In genomic region chr20:37364013-37364926, GRCh38 we compare ENCODE assay signal across 23 cellular contexts. TPM values are rescaled to one million over a fixed set of nuclear protein-coding genes. Genes with fewer than 3 reads are reported as not detected.
DNase-seq lines count a peak whose midpoint lies in the region; ATAC-seq, FAIRE-seq and TF ChIP-seq lines count a peak whose summit lies in the region.
"Had no signal": no experiment of that assay in that cellular context is flagged by ENCODE, and none has a peak within 500 bp of the region (broad histone marks: within the 10 kb centered on the region; RNA-seq: fewer than 3 reads in every experiment).

No MANE protein-coding gene starts in this region.

- no peak overlapping the region for H3K4me2 ChIP-seq in HepG2 (ENCODE audit: low read depth, low read length)

- H3K27ac Mint-ChIP-seq in T-helper 17 cell = peak overlapping the region; percentile 19
- H3K27ac Mint-ChIP-seq in stimulated activated effector memory CD8-positive, alpha-beta T cell treated with anti-CD3 and anti-CD28 coated beads, Interleukin-12 subunit alpha, Interleukin-12 subunit beta, amount 100 ng/mL, for 72 hours = peak overlapping the region; percentile 27
- H3K27ac Mint-ChIP-seq: T-helper 1 cell treated with Interleukin-12 subunit alpha and Interleukin-12 subunit beta and Interleukin-4 antibody, amounts not matched to agents 30 μg/mL and 1 μg/mL, for 36 hours had no signal

- no peaks in the 10 kb centered on the region for H3K4me1 ChIP-seq in HepG2 (ENCODE audit: insufficient read depth, low read length)
- H3K4me1 ChIP-seq: Peyer's patch had no signal

- H3K27me3 ChIP-seq in HepG2 (ENCODE audit: control insufficient read depth in 1 of 2, insufficient read depth in 2 of 2, low read length in 2 of 2) = no peaks in the 10 kb centered on the region
- H3K27me3 ChIP-seq: ascending aorta, Peyer's patch had no signal

- no peak for TF ChIP-seq RAD21 in HepG2 (CRISPR knock-in tag; IDR thresholded peaks at IDR 0.05)

- FAIRE-seq in HepG2 (lab: Jason Lieb, UNC) = no peak
- FAIRE-seq: HTR-8/SVneo had no signal

- no peak overlapping the region for H3K4me3 ChIP-seq in HepG2 (replicated peaks in 1 of 3; ENCODE audit: insufficient read depth in 1 of 3, low read depth in 2 of 3, low read length in 3 of 3)
- H3K4me3 ChIP-seq: ascending aorta, mucosa of descending colon, Peyer's patch had no signal

- no peak overlapping the region for H3K9ac ChIP-seq in HepG2 (ENCODE audit: insufficient read depth, low read depth, low read length)

- in situ Hi-C loops in HepG2 (cut with HindIII; ENCODE audit: extremely low pct_ligation_motif_present, low pct_unique_long_range_greater_than_20kb) = no loop called here

- CTCF ChIA-PET in HepG2 (lab: Yijun Ruan, JAX; ENCODE audit: low intra/inter-chr PET ratio, low total read pairs) = interaction anchor here (1.8 kb wide), 1 partner anchor 20 kb away, joined by 4 read pairs; no protein-coding TSS in a partner anchor

- no peaks in the 10 kb centered on the region for H3K4me1 Mint-ChIP-seq in T-helper 17 cell
- H3K4me1 Mint-ChIP-seq in stimulated activated effector memory CD8-positive, alpha-beta T cell treated with anti-CD3 and anti-CD28 coated beads, Interleukin-12 subunit alpha, Interleukin-12 subunit beta, amount 100 ng/mL, for 72 hours = no peaks in the 10 kb centered on the region

- H2AFZ ChIP-seq in HepG2 (ENCODE audit: low read length) = no peak overlapping the region

- H3K4me3 Mint-ChIP-seq in T-helper 17 cell = no peak overlapping the region
- H3K4me3 Mint-ChIP-seq in stimulated activated effector memory CD8-positive, alpha-beta T cell treated with anti-CD3 and anti-CD28 coated beads, Interleukin-12 subunit alpha, Interleukin-12 subunit beta, amount 100 ng/mL, for 72 hours = no peak overlapping the region
- H3K4me3 Mint-ChIP-seq: T-helper 1 cell treated with Interleukin-12 subunit alpha and Interleukin-12 subunit beta and Interleukin-4 antibody, amounts not matched to agents 30 μg/mL and 1 μg/mL, for 36 hours had no signal

- peaks cover 44% of the 10 kb centered on the region for H3K79me2 ChIP-seq in HepG2 (ENCODE audit: insufficient read depth, low read length)

- POLR2A ChIA-PET in HepG2 (lab: Yijun Ruan, JAX) = interaction anchor here (1.2 kb wide), 1 partner anchor 20 kb away, joined by 3 read pairs; no protein-coding TSS in a partner anchor

- H3K9me3 ChIP-seq in T-helper 17 cell (ENCODE audit: control insufficient read depth, low read length, poor library complexity, severe bottlenecking) (no peaks in the 10 kb centered on the region), HepG2 (ENCODE audit: low read length) (no peaks in the 10 kb centered on the region)
- H3K9me3 ChIP-seq: ascending aorta, mucosa of descending colon, Peyer's patch had no signal

- TF ChIP-seq POLR2A in GM18505 (IDR thresholded peaks at IDR 0.05; ENCODE audit: borderline replicate concordance, extremely low read depth, insufficient read depth, insufficient read length) = peak; percentile 24
- TF ChIP-seq POLR2A in HepG2 (IDR thresholded peaks at IDR 0.05; ENCODE audit: insufficient read depth in 1 of 2, low read depth in 2 of 2, low read length in 2 of 2) = no peak

- H3K36me3 ChIP-seq in HepG2 (replicated peaks in 1 of 2; ENCODE audit: control insufficient read depth in 1 of 2, insufficient read depth in 2 of 2, low read length in 2 of 2) = peaks cover 35 to 76% of the 10 kb centered on the region in 2 experiments

- no peaks in the 10 kb centered on the region for H3K9me3 Mint-ChIP-seq in stimulated activated effector memory CD8-positive, alpha-beta T cell treated with anti-CD3 and anti-CD28 coated beads, Interleukin-12 subunit alpha, Interleukin-12 subunit beta, amount 100 ng/mL, for 72 hours
- H3K9me3 Mint-ChIP-seq: T-helper 1 cell treated with Interleukin-12 subunit alpha and Interleukin-12 subunit beta and Interleukin-4 antibody, amounts not matched to agents 30 μg/mL and 1 μg/mL, for 36 hours had no signal

- BruUV-seq in HepG2 (replicated peaks; lab: Mats Ljungman, UMichigan) = no TSS peak

- intact Hi-C loops in HepG2 (cut with micrococcal nuclease; ENCODE audit: unreplicated experiment) = no loop called here

- no peaks in the 10 kb centered on the region for H3K27me3 Mint-ChIP-seq in T-helper 17 cell

- H3K36me3 Mint-ChIP-seq in T-helper 17 cell (ENCODE audit: low read depth) = no peaks in the 10 kb centered on the region
- H3K36me3 Mint-ChIP-seq in stimulated activated effector memory CD8-positive, alpha-beta T cell treated with anti-CD3 and anti-CD28 coated beads, Interleukin-12 subunit alpha, Interleukin-12 subunit beta, amount 100 ng/mL, for 72 hours = no peaks in the 10 kb centered on the region

- ATAC-seq in GM18505 (IDR thresholded peaks at IDR 0.05; ENCODE audit: unreplicated experiment) (no peak), T-helper 17 cell (no peak), HepG2 (no peak), left lobe of liver (no peak)
- no peak for ATAC-seq in stimulated activated effector memory CD8-positive, alpha-beta T cell treated with anti-CD3 and anti-CD28 coated beads, Interleukin-12 subunit alpha, Interleukin-12 subunit beta, amount 100 ng/mL, for 72 hours
- ATAC-seq: left colon, mucosa of descending colon had no signal

- WGBS in HepG2 (ENCODE audit: low lambda C conversion rate) = 97% methylated on average over 20 of the region's 21 CpGs

- H3K27ac ChIP-seq in HepG2 (ENCODE audit: extremely low read length, insufficient read depth, low read length) = no peak overlapping the region
- H3K27ac ChIP-seq: Peyer's patch, VCaP had no signal

- peaks cover 58% of the 10 kb centered on the region for H4K20me1 ChIP-seq in HepG2 (ENCODE audit: insufficient read depth, low read length)

- TF ChIP-seq EP300 in HepG2 (IDR thresholded peaks at IDR 0.05; ENCODE audit: low read depth in 2 of 2, low read length in 2 of 2) = no peak
- no peak for TF ChIP-seq EP300 in HepG2 (CRISPR knock-in tag; IDR thresholded peaks at IDR 0.05; ENCODE audit: borderline replicate concordance)

- no peak for DNase-seq in T-helper 17 cell
- no peak for DNase-seq in HepG2 (ENCODE audit: low spot score)
- DNase-seq in stimulated activated effector memory CD8-positive, alpha-beta T cell treated with anti-CD3 and anti-CD28 coated beads, Interleukin-12 subunit alpha, Interleukin-12 subunit beta, amount 100 ng/mL, for 72 hours (ENCODE audit: low spot score in 2 of 2) = no peak
- DNase-seq in stimulated activated CD4-positive, alpha-beta T cell treated with anti-CD3 and anti-CD28 coated beads, Interleukin-4, amount 100 ng/mL, for 4 hours = no peak
- DNase-seq in left lobe of liver (ENCODE audit: low spot score) = no peak
- no peak for DNase-seq in GF-D8 (lab: John Stamatoyannopoulos, UW)
- DNase-seq: activated CD4-positive, alpha-beta T cell treated with anti-CD3 and anti-CD28 coated beads, Interleukin-2, amount 50 U/mL, for 48 hours; activated naive CD4-positive, alpha-beta T cell treated with Interleukin-2 at 50 U/mL for 16 hours; cerebellar nuclear complex; DND-41; glutamatergic neuron; HCEC 1CT; NCI-H1092 treated with DMSO at 0.1 percent for 48 hours; NCI-H510A; NK-92 treated with Interleukin-12 subunit alpha and Interleukin-12 subunit beta, amount 100 ng/mL, for 24 hours had no signal

- no peak for TF ChIP-seq CTCF in HepG2 (CRISPR knock-in tag; IDR thresholded peaks at IDR 0.05)

TF ChIP-seq in HepG2, 621 proteins besides CTCF, POLR2A, EP300 and RAD21 (continues in another document):
- TF ChIP-seq SP4 (CRISPR knock-in tag; IDR thresholded peaks at IDR 0.05) (0 out of 2 replicates have a peak, but pooled peaks have one; percentile 25), BCL3 (CRISPR knock-in tag; IDR thresholded peaks at IDR 0.05) (peak; percentile 46; the same call in 1 of the 2 replicates), SP140L (CRISPR knock-in tag; IDR thresholded peaks at IDR 0.05; ENCODE audit: borderline replicate concordance) (no peak), ZNF33A (CRISPR knock-in tag; IDR thresholded peaks at IDR 0.05; ENCODE audit: borderline replicate concordance) (no peak), ZNF883 (CRISPR knock-in tag; IDR thresholded peaks at IDR 0.05; ENCODE audit: not compliant biosample characterization) (peak; percentile 25), FOXA3 (CRISPR knock-in tag; IDR thresholded peaks at IDR 0.05) (no peak), SNRNP70 (IDR thresholded peaks at IDR 0.05; ENCODE audit: low read depth, low read length) (no peak)

RNA-seq across cellular contexts. Expression of gene SRC, which starts 18.3 kb away (rescaled TPM):
- total RNA-seq in T-helper 17 cell = 10 to 100 TPM in 1 of 2 donors, 1 to 10 TPM in 1; 6.2 to 22.8 TPM
- 54.7 and 59.7 TPM in 2 replicates for total RNA-seq in HepG2 (2016; rRNA removed; fragmentation: Illumina TruSeq; extraction: Trizol)
- 18.4 and 21.0 TPM in 2 replicates for total RNA-seq in HepG2 (2016; cell fraction: cytosol; rRNA removed; fragmentation: Illumina TruSeq; extraction: Trizol; ENCODE audit: low read depth)
- total RNA-seq in HepG2 (2016; cell fraction: insoluble cytoplasmic fraction; rRNA removed; fragmentation: Illumina TruSeq; extraction: Trizol) = 48.2 and 56.8 TPM in 2 replicates
- total RNA-seq in HepG2 (2016; cell fraction: membrane; rRNA removed; fragmentation: Illumina TruSeq; extraction: Trizol) = 25.3 and 30.3 TPM in 2 replicates
- 60.1 and 65.6 TPM in 2 replicates for total RNA-seq in HepG2 (2016; cell fraction: nucleus; rRNA removed; fragmentation: Illumina TruSeq; extraction: Trizol)
- polyA plus RNA-seq in HepG2 (2011; rRNA removed) = 192 and 229 TPM in 2 replicates
- 97.4 and 112 TPM in 2 replicates for polyA plus RNA-seq in HepG2 (2011; cell fraction: cytosol; rRNA removed)
- 448 and 459 TPM in 2 replicates for polyA plus RNA-seq in HepG2 (2011; cell fraction: nucleus; rRNA removed)
- 148 and 158 TPM in 2 replicates for polyA plus RNA-seq in HepG2 (2012)
- polyA plus RNA-seq in HepG2 (2016; cell fraction: cytosol; fragmentation: Illumina TruSeq; extraction: Trizol; ENCODE audit: low read depth) = 3.4 and 4.0 TPM in 2 replicates
- 43.5 and 52.9 TPM in 2 replicates for polyA plus RNA-seq in HepG2 (2016; cell fraction: insoluble cytoplasmic fraction; fragmentation: Illumina TruSeq; extraction: Trizol; ENCODE audit: low read depth)
- polyA plus RNA-seq in HepG2 (2016; cell fraction: membrane; fragmentation: Illumina TruSeq; extraction: Trizol; ENCODE audit: low read depth) = 13.5 and 16.0 TPM in 2 replicates
- polyA plus RNA-seq in HepG2 (2016; cell fraction: nucleus; fragmentation: Illumina TruSeq; extraction: Trizol; ENCODE audit: insufficient read depth, low read depth) = 92.1 and 101 TPM in 2 replicates
- 0.87 and 280 TPM in 2 replicates for polyA minus RNA-seq in HepG2 (2011; rRNA and poly(A)+ RNA removed; ENCODE audit: low replicate concordance)
- polyA minus RNA-seq in HepG2 (2011; cell fraction: cytosol; rRNA and poly(A)+ RNA removed) = 92.5 and 127 TPM in 2 replicates
- 209 and 267 TPM in 2 replicates for polyA minus RNA-seq in HepG2 (2011; cell fraction: nucleus; rRNA and poly(A)+ RNA removed)
- total RNA-seq in left lobe of liver = 9.6 TPM
